Comparison of ENCODE assay signal across 20 cellular contexts in genomic region chr4:81982846-81983540, GRCh38.
DNase-seq lines count a peak whose midpoint lies in the region; ATAC-seq and TF ChIP-seq lines count a peak whose summit lies in the region.
"Had no signal": no experiment of that assay in that cellular context is flagged by ENCODE, and none has a peak within 500 bp of the region (broad histone marks: within the 10 kb centered on the region; RNA-seq: fewer than 3 reads in every experiment).

No MANE protein-coding gene starts in this region.

- H3K27me3 Mint-ChIP-seq in CD8-positive, alpha-beta T cell (ENCODE audit: low read depth): peaks cover 2% of the 10 kb centered on the region
- peaks cover 4% of the 10 kb centered on the region for H3K27me3 Mint-ChIP-seq in stimulated activated naive CD8-positive, alpha-beta T cell treated with anti-CD3 and anti-CD28 coated beads, Interleukin-15, amount 100 ng/mL, for 72 hours

- H3K9me3 ChIP-seq in CD8-positive, alpha-beta T cell (ENCODE audit: low read length): no peaks in the 10 kb centered on the region

- H3K36me3 Mint-ChIP-seq in CD8-positive, alpha-beta T cell: no peaks in the 10 kb centered on the region
- H3K36me3 Mint-ChIP-seq: IgD-negative memory B cell, T-cell had no signal

- no peak overlapping the region for H3K4me3 ChIP-seq in KMS-11 (IDR thresholded peaks at IDR 0.05; ENCODE audit: insufficient read depth, low read depth, low read length)
- H3K4me3 ChIP-seq in CD8-positive, alpha-beta T cell (ENCODE audit: low read depth, low read length): no peak overlapping the region

- H4K20me1 ChIP-seq in KMS-11 (ENCODE audit: insufficient read depth): no peaks in the 10 kb centered on the region

- H3K4me2 ChIP-seq in KMS-11: peak overlapping the region; percentile 73

- H3K9me3 Mint-ChIP-seq in CD8-positive, alpha-beta T cell: no peaks in the 10 kb centered on the region
- H3K9me3 Mint-ChIP-seq in stimulated activated naive CD8-positive, alpha-beta T cell treated with anti-CD3 and anti-CD28 coated beads, Interleukin-15, amount 100 ng/mL, for 72 hours: no peaks in the 10 kb centered on the region
- H3K9me3 Mint-ChIP-seq: IgD-negative memory B cell; T-cell; T-helper 2 cell treated with Interferon-gamma antibody and Interleukin-4, amounts not matched to agents 5 μg/mL and 100 μg/mL, for 36 hours had no signal

- intact Hi-C loops in CD8-positive, alpha-beta T cell (cut with DNase I, micrococcal nuclease): no loop called here

- TF ChIP-seq CTCF in KMS-11 (conservative IDR thresholded peaks at IDR 0.05; ENCODE audit: low read depth, low read length): no peak
- no peak for TF ChIP-seq CTCF in CD8-positive, alpha-beta T cell (IDR thresholded peaks at IDR 0.05)

- H3K27ac Mint-ChIP-seq in CD8-positive, alpha-beta T cell: no peak overlapping the region
- no peak overlapping the region for H3K27ac Mint-ChIP-seq in stimulated activated naive CD8-positive, alpha-beta T cell treated with anti-CD3 and anti-CD28 coated beads, Interleukin-15, amount 100 ng/mL, for 72 hours
- H3K27ac Mint-ChIP-seq: IgD-negative memory B cell; T-cell; T-helper 2 cell treated with Interferon-gamma antibody and Interleukin-4, amounts not matched to agents 5 μg/mL and 100 μg/mL, for 36 hours had no signal

- CTCF ChIA-PET in CD8-positive, alpha-beta T cell (lab: Charles Lee): no interaction called here

- no peak overlapping the region for H3K9ac ChIP-seq in KMS-11

- no peak overlapping the region for H3K4me3 Mint-ChIP-seq in CD8-positive, alpha-beta T cell
- no peak overlapping the region for H3K4me3 Mint-ChIP-seq in stimulated activated naive CD8-positive, alpha-beta T cell treated with anti-CD3 and anti-CD28 coated beads, Interleukin-15, amount 100 ng/mL, for 72 hours
- H3K4me3 Mint-ChIP-seq: IgD-negative memory B cell; T-cell; T-helper 2 cell treated with Interferon-gamma antibody and Interleukin-4, amounts not matched to agents 5 μg/mL and 100 μg/mL, for 36 hours had no signal

- no peaks in the 10 kb centered on the region for H3K36me3 ChIP-seq in KMS-11 (ENCODE audit: insufficient read depth)
- no peaks in the 10 kb centered on the region for H3K36me3 ChIP-seq in CD8-positive, alpha-beta T cell (ENCODE audit: insufficient read depth, low read length)

- H3K27ac ChIP-seq in KMS-11: peak overlapping the region; percentile 40
- no peak overlapping the region for H3K27ac ChIP-seq in CD8-positive, alpha-beta T cell (ENCODE audit: low read depth, low read length)
- H3K27ac ChIP-seq: C4-2B had no signal

- H2AFZ ChIP-seq in KMS-11 (ENCODE audit: low read depth): no peak overlapping the region

- H3K4me1 ChIP-seq in KMS-11 (ENCODE audit: low read depth, poor library complexity, severe bottlenecking): peaks cover 96% of the 10 kb centered on the region
- H3K4me1 ChIP-seq in CD8-positive, alpha-beta T cell (ENCODE audit: insufficient read depth, low read length): no peaks in the 10 kb centered on the region

- DNase-seq in AML-193 (lab: John Stamatoyannopoulos, UW): peak; percentile 68 to 74
- peak; percentile 52 for DNase-seq in RPMI8226
- DNase-seq in activated CD8-positive, alpha-beta memory T cell treated with anti-CD3 and anti-CD28 coated beads, Interleukin-2, amount 50 U/mL, for 4 hours: no peak
- DNase-seq in NCI-H2029 treated with DMSO at 0.1 percent for 48 hours (lab: John Stamatoyannopoulos, UW): no peak
- no peak for DNase-seq in CD8-positive, alpha-beta T cell
- no peak for DNase-seq in stimulated activated naive CD8-positive, alpha-beta T cell treated with anti-CD3 and anti-CD28 coated beads, Interleukin-15, amount 100 ng/mL, for 72 hours
- DNase-seq: 8988T, Karpas-422, NCI-H1105, NCI-H146, NCI-H2081 treated with DMSO at 0.1 percent for 48 hours, NCI-H2171 treated with DMSO at 0.1 percent for 48 hours, NCI-H524 treated with DMSO at 0.1 percent for 48 hours, Right ventricle myocardium superior, T-cell had no signal

- H3K79me2 ChIP-seq in KMS-11 (ENCODE audit: insufficient read depth, low read depth): no peaks in the 10 kb centered on the region

- H3K4me1 Mint-ChIP-seq in CD8-positive, alpha-beta T cell (ENCODE audit: low read depth): no peaks in the 10 kb centered on the region
- H3K4me1 Mint-ChIP-seq in stimulated activated naive CD8-positive, alpha-beta T cell treated with anti-CD3 and anti-CD28 coated beads, Interleukin-15, amount 100 ng/mL, for 72 hours: no peaks in the 10 kb centered on the region
- H3K4me1 Mint-ChIP-seq: T-cell had no signal

- no peaks in the 10 kb centered on the region for H3K27me3 ChIP-seq in KMS-11 (ENCODE audit: insufficient read depth, low read depth)
- no peaks in the 10 kb centered on the region for H3K27me3 ChIP-seq in CD8-positive, alpha-beta T cell (ENCODE audit: insufficient read depth, low read length)

- peak; percentile 67 for ATAC-seq in GM18909 (IDR thresholded peaks at IDR 0.05; ENCODE audit: poor library complexity, unreplicated experiment)
- no peak for ATAC-seq in CD8-positive, alpha-beta T cell
- no peak for ATAC-seq in stimulated activated naive CD8-positive, alpha-beta T cell treated with anti-CD3 and anti-CD28 coated beads, Interleukin-15, amount 100 ng/mL, for 72 hours
- ATAC-seq: T-cell had no signal

- POLR2A ChIA-PET in CD8-positive, alpha-beta T cell (lab: Charles Lee): interaction anchor here (1.3 kb wide), 1 partner anchor 8 kb away, joined by 3 read pairs; no protein-coding TSS in a partner anchor

Comparison
In these comparisons a context has a peak if more than half of its experiments do, and no peak if none do; other contexts are left out.
1. DNase-seq: peak in AML-193 (2 of 2) and RPMI8226 (single experiment); none in activated CD8-positive, alpha-beta memory T cell treated with anti-CD3 and anti-CD28 coated beads, Interleukin-2, amount 50 U/mL, for 4 hours (single experiment), NCI-H2029 treated with DMSO at 0.1 percent for 48 hours (single experiment), CD8-positive, alpha-beta T cell (0 of 7) and stimulated activated naive CD8-positive, alpha-beta T cell treated with anti-CD3 and anti-CD28 coated beads, Interleukin-15, amount 100 ng/mL, for 72 hours (0 of 2).